In the genomic region with DNA sequence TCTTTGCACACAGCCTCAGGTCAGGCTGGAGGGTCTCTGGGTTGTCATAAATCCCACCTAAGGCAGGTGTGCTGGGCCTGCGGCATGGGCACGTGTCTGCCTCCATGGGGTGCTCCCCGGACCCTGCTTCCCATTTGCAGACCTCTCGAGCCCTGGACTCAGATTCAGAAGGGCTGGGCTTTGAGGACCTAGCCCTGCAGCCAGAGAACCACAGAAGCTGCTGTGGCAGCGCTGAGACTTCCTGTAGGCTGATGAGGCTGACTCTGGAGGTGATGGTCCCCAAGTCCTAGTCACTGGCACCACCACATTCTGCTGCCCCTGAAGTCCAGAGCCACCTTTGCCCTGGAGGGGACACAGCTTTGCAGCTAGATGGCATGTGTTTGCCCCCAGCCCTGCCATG, we compare ENCODE assay signal across 18 cellular contexts.
DNase-seq lines count a peak whose midpoint lies in the region; ATAC-seq and TF ChIP-seq lines count a peak whose summit lies in the region.
"Had no signal": no experiment of that assay in that cellular context is flagged by ENCODE, and none has a peak within 500 bp of the region (broad histone marks: within the 10 kb centered on the region; RNA-seq: fewer than 3 reads in every experiment).

No MANE protein-coding gene starts in this region.

- H3K27ac Mint-ChIP-seq in immature natural killer cell, result no peak overlapping the region
- H3K27ac Mint-ChIP-seq: activated naive CD4-positive, alpha-beta T cell treated with anti-CD3 and anti-CD28 coated beads for 36 hours; nephron progenitor cell had no signal

- no peak overlapping the region for H3K4me3 Mint-ChIP-seq in immature natural killer cell
- H3K4me3 Mint-ChIP-seq: activated naive CD4-positive, alpha-beta T cell treated with anti-CD3 and anti-CD28 coated beads for 36 hours; nephron progenitor cell had no signal

- H3K79me2 ChIP-seq in DND-41 (ENCODE audit: insufficient read depth, low read length), result no peaks in the 10 kb centered on the region

- H3K4me3 ChIP-seq in DND-41 (ENCODE audit: low read depth in 1 of 2, low read length in 2 of 2) (no peak overlapping the region), SK-N-MC (no peak overlapping the region), stomach smooth muscle (ENCODE audit: low read length in 2 of 2) (no peak overlapping the region)
- H3K4me3 ChIP-seq: MG63 had no signal

- no peaks in the 10 kb centered on the region for H3K27me3 ChIP-seq in DND-41 (ENCODE audit: insufficient read depth, low read length, poor library complexity)
- no peaks in the 10 kb centered on the region for H3K27me3 ChIP-seq in stomach smooth muscle (ENCODE audit: control insufficient read depth in 1 of 2, insufficient read depth in 2 of 2, low read length in 2 of 2)
- H3K27me3 ChIP-seq: brain microvascular endothelial cell, MG63 had no signal

- H4K20me1 ChIP-seq in DND-41 (ENCODE audit: insufficient read depth, low read length), result no peaks in the 10 kb centered on the region

- peaks cover 20% of the 10 kb centered on the region for H3K4me1 ChIP-seq in DND-41 (ENCODE audit: insufficient read depth, low read length)
- peaks cover 27% of the 10 kb centered on the region for H3K4me1 ChIP-seq in stomach smooth muscle (ENCODE audit: control insufficient read depth, insufficient read depth, low read length)
- H3K4me1 ChIP-seq: Caco-2 had no signal

- no peak for DNase-seq in DND-41
- no peak for DNase-seq in SK-N-MC (ENCODE audit: low read depth, low spot score)
- DNase-seq in left ventricle myocardium superior, result no peak
- no peak for DNase-seq in nucleus accumbens (lab: John Stamatoyannopoulos, UW)
- DNase-seq in immature natural killer cell, result no peak
- DNase-seq in amniotic stem cell (lab: John Stamatoyannopoulos, UW), result no peak
- DNase-seq: activated CD4-positive, alpha-beta T cell treated with anti-CD3 and anti-CD28 coated beads for 48 hours; activated naive CD4-positive, alpha-beta T cell treated with anti-CD3 and anti-CD28 coated beads for 36 hours; AML-193; Caco-2; islet precursor cell; mesendoderm; nephron progenitor cell; stimulated activated naive CD8-positive, alpha-beta T cell treated with anti-CD3 and anti-CD28 coated beads, Interleukin-15, Interleukin-2, amounts not matched to agents 100 U/mL and 50 U/mL, for 24 hours; SW 1271 had no signal

- no peaks in the 10 kb centered on the region for H3K9me3 Mint-ChIP-seq in immature natural killer cell
- H3K9me3 Mint-ChIP-seq: activated naive CD4-positive, alpha-beta T cell treated with anti-CD3 and anti-CD28 coated beads for 36 hours; nephron progenitor cell had no signal

- intact Hi-C loops in left ventricle myocardium superior (cut with micrococcal nuclease), result no loop called here

- no peak overlapping the region for H2AFZ ChIP-seq in DND-41 (ENCODE audit: low read depth, low read length)

- H3K9ac ChIP-seq in DND-41 (ENCODE audit: low read depth, low read length) (no peak overlapping the region), SK-N-MC (ENCODE audit: insufficient read length) (no peak overlapping the region), stomach smooth muscle (ENCODE audit: low read length in 2 of 2) (peak overlapping the region in 1 of 2 donors; percentile 44)

- no peak overlapping the region for H3K4me2 ChIP-seq in DND-41 (ENCODE audit: insufficient read depth, low read length)

- no peak for TF ChIP-seq CTCF in DND-41 (IDR thresholded peaks at IDR 0.05; ENCODE audit: borderline replicate concordance, extremely low read depth, low read length, poor library complexity, severe bottlenecking)

- peaks cover under 1 to 6% (median 3%) of the 10 kb centered on the region in 3 donors for H3K27me3 Mint-ChIP-seq in immature natural killer cell (ENCODE audit: low read depth in 3 of 3)

- H3K9me3 ChIP-seq in DND-41 (ENCODE audit: insufficient read depth, low read length, severe bottlenecking) (no peaks in the 10 kb centered on the region), SK-N-MC (ENCODE audit: low read depth, low read length) (no peaks in the 10 kb centered on the region), stomach smooth muscle (ENCODE audit: control insufficient read depth in 2 of 2, low read length in 2 of 2) (no peaks in the 10 kb centered on the region)
- H3K9me3 ChIP-seq: Caco-2, MG63 had no signal

- H3K4me1 Mint-ChIP-seq in immature natural killer cell, result no peaks in the 10 kb centered on the region

- H3K36me3 ChIP-seq in DND-41 (ENCODE audit: insufficient read depth, low read length) (no peaks in the 10 kb centered on the region), SK-N-MC (ENCODE audit: insufficient read depth, low read length) (no peaks in the 10 kb centered on the region), stomach smooth muscle (ENCODE audit: control insufficient read depth in 2 of 2, insufficient read depth in 2 of 2, low read length in 2 of 2) (no peaks in the 10 kb centered on the region)
- H3K36me3 ChIP-seq: brain microvascular endothelial cell, MG63 had no signal

- peak overlapping the region; percentile 18; the same call in 1 of the 2 replicates for H3K27ac ChIP-seq in DND-41 (ENCODE audit: low read length)
- H3K27ac ChIP-seq in SK-N-MC, result peak overlapping the region; percentile 58
- H3K27ac ChIP-seq in stomach smooth muscle (ENCODE audit: low read length), result peak overlapping the region; percentile 73
- H3K27ac ChIP-seq: brain microvascular endothelial cell had no signal

- ATAC-seq in DND-41 (ENCODE audit: insufficient read depth, low read depth) (no peak), left ventricle myocardium superior (peak; percentile 6)
- ATAC-seq: stimulated activated naive CD8-positive, alpha-beta T cell treated with anti-CD3 and anti-CD28 coated beads, Interleukin-15, Interleukin-2, amounts not matched to agents 100 U/mL and 50 U/mL, for 24 hours had no signal

- H3K36me3 Mint-ChIP-seq in immature natural killer cell, result no peaks in the 10 kb centered on the region

Comparison
In these comparisons a context has a peak if more than half of its experiments do, and no peak if none do; other contexts are left out.
1. H3K27ac ChIP-seq: peak in every context shown above with its lines; median percentile 73 in stomach smooth muscle; 58 in SK-N-MC; 18 in DND-41.